In genomic region chr21:33491373-33492102, GRCh38 we compare ENCODE assay signal across 8 cellular contexts. TPM values are rescaled to one million over a fixed set of nuclear protein-coding genes. Genes with fewer than 3 reads are reported as not detected.
DNase-seq lines count a peak whose midpoint lies in the region; ATAC-seq and TF ChIP-seq lines count a peak whose summit lies in the region.

Gene DNAJC28 (minus strand): TSS chr21:33491716. CDS start chr21:33489393, 2,323 bp downstream.

- peak within 1 kb of the TSS; percentile 90 for H3K27ac Mint-ChIP-seq in dendritic cell treated with granulocyte-macrophage colony-stimulating factor and Interleukin-4, amounts not matched to agents 40 ng/mL and 50 ng/mL, for 4 days

- H3K36me3 ChIP-seq in BLaER1 treated with 17β-estradiol and CSF1 and Interleukin-3, amounts not matched to agents 10 nM and 100 nM: peaks cover 0 to 6% (median 0%) of the 10 kb centered on the region in 11 experiments; a peak in 1 of 22 replicates
- H3K36me3 ChIP-seq in left lung: no peaks in the 10 kb centered on the region

- intact Hi-C loops in dendritic cell treated with granulocyte-macrophage colony-stimulating factor and Interleukin-4, amounts not matched to agents 40 ng/mL and 50 ng/mL, for 4 days (cut with micrococcal nuclease): loop anchor here (1.0 to 5.0 kb wide), 2 partner anchors 11 to 51 kb away; partner anchors contain the start of genes GART and SON
- intact Hi-C loops in left lung (cut with DNase I): no loop called here

- ATAC-seq in GM19324 (IDR thresholded peaks at IDR 0.05; ENCODE audit: low FRiP score, unreplicated experiment) (peak; percentile 94), HG03460 (IDR thresholded peaks at IDR 0.05; ENCODE audit: unreplicated experiment) (peak; percentile 95), left lung (peak; percentile 99)

- no peaks in the 10 kb centered on the region for H3K4me1 Mint-ChIP-seq in dendritic cell treated with granulocyte-macrophage colony-stimulating factor and Interleukin-4, amounts not matched to agents 40 ng/mL and 50 ng/mL, for 4 days (ENCODE audit: low read depth)

- peak within 1 kb of the TSS; percentile 57 to 94 (median 70) for H3K27ac ChIP-seq in BLaER1 treated with 17β-estradiol and CSF1 and Interleukin-3, amounts not matched to agents 10 nM and 100 nM
- H3K27ac ChIP-seq in left lung: peak within 1 kb of the TSS; percentile 62 to 70

- H3K9ac ChIP-seq in BLaER1 treated with 17β-estradiol and CSF1 and Interleukin-3, amounts not matched to agents 10 nM and 100 nM: peak within 1 kb of the TSS; percentile 70 to 95 (median 84)

- no peaks in the 10 kb centered on the region for H3K27me3 ChIP-seq in BLaER1 treated with 17β-estradiol and CSF1 and Interleukin-3, amounts not matched to agents 10 nM and 100 nM
- H3K27me3 ChIP-seq in left lung: no peaks in the 10 kb centered on the region

- H3K27me3 Mint-ChIP-seq in dendritic cell treated with granulocyte-macrophage colony-stimulating factor and Interleukin-4, amounts not matched to agents 40 ng/mL and 50 ng/mL, for 4 days: peaks cover 2% of the 10 kb centered on the region

- DNase-seq in NCI-H526 treated with DMSO at 0.1 percent for 48 hours (lab: John Stamatoyannopoulos, UW) (peak; percentile 87), left lung (peak; percentile 94)
- DNase-seq in activated CD4-positive, alpha-beta T cell treated with anti-CD3 and anti-CD28 coated beads, Interleukin-2, amount 50 U/mL, for 1 hour: peak; percentile 91
- DNase-seq in stimulated activated CD4-positive, alpha-beta T cell treated with anti-CD3 and anti-CD28 coated beads, Interleukin-2, amount 100 ng/mL, for 48 hours: peak; percentile 85 to 89

- H4K20me1 ChIP-seq in BLaER1 treated with 17β-estradiol and CSF1 and Interleukin-3, amounts not matched to agents 10 nM and 100 nM: no peaks in the 10 kb centered on the region

- H3K9me3 Mint-ChIP-seq in dendritic cell treated with granulocyte-macrophage colony-stimulating factor and Interleukin-4, amounts not matched to agents 40 ng/mL and 50 ng/mL, for 4 days: no peaks in the 10 kb centered on the region

- peaks cover 19% of the 10 kb centered on the region for H3K36me3 Mint-ChIP-seq in dendritic cell treated with granulocyte-macrophage colony-stimulating factor and Interleukin-4, amounts not matched to agents 40 ng/mL and 50 ng/mL, for 4 days (ENCODE audit: low read depth)

- H3K4me1 ChIP-seq in BLaER1 treated with 17β-estradiol and CSF1 and Interleukin-3, amounts not matched to agents 10 nM and 100 nM: peaks cover 12 to 21% (median 15%) of the 10 kb centered on the region in 10 experiments
- H3K4me1 ChIP-seq in left lung: peaks cover 10 to 18% of the 10 kb centered on the region in 2 donors

- TF ChIP-seq CTCF in left lung (IDR thresholded peaks at IDR 0.05): no peak

- no peaks in the 10 kb centered on the region for H3K9me3 ChIP-seq in BLaER1 treated with 17β-estradiol and CSF1 and Interleukin-3, amounts not matched to agents 10 nM and 100 nM (replicated peaks in 1 of 11)
- H3K9me3 ChIP-seq in left lung: no peaks in the 10 kb centered on the region

- H3K4me3 Mint-ChIP-seq in dendritic cell treated with granulocyte-macrophage colony-stimulating factor and Interleukin-4, amounts not matched to agents 40 ng/mL and 50 ng/mL, for 4 days: peak within 1 kb of the TSS; percentile 82

- H3K4me3 ChIP-seq in BLaER1 treated with 17β-estradiol and CSF1 and Interleukin-3, amounts not matched to agents 10 nM and 100 nM: peak within 1 kb of the TSS; percentile 68 to 78 (median 71)
- peak within 1 kb of the TSS; percentile 70 to 76 for H3K4me3 ChIP-seq in left lung

- peak within 1 kb of the TSS; percentile 76 to 95 (median 84) for H3K4me2 ChIP-seq in BLaER1 treated with 17β-estradiol and CSF1 and Interleukin-3, amounts not matched to agents 10 nM and 100 nM

RNA-seq across cellular contexts. Expression of gene DNAJC28, which starts in this region (rescaled TPM):
- total RNA-seq in left lung: 1 to 10 TPM; 1.2 to 1.6 TPM

Comparison
In these comparisons a context has a peak if more than half of its experiments do, and no peak if none do; other contexts are left out.
1. Peak in every context shown above with its lines: DNase-seq, ATAC-seq, H3K4me3 ChIP-seq and H3K27ac ChIP-seq.